Comparison of ENCODE assay signal across 1 cellular context in genomic region chr10:86775056-86775858, GRCh38.
TF ChIP-seq lines count a peak whose summit lies in the region.

No MANE protein-coding gene starts in this region.

TF ChIP-seq in HepG2, 621 proteins besides CTCF, POLR2A, EP300 and RAD21 (continued from another document and continues in another):
- TF ChIP-seq, protein P1, sequence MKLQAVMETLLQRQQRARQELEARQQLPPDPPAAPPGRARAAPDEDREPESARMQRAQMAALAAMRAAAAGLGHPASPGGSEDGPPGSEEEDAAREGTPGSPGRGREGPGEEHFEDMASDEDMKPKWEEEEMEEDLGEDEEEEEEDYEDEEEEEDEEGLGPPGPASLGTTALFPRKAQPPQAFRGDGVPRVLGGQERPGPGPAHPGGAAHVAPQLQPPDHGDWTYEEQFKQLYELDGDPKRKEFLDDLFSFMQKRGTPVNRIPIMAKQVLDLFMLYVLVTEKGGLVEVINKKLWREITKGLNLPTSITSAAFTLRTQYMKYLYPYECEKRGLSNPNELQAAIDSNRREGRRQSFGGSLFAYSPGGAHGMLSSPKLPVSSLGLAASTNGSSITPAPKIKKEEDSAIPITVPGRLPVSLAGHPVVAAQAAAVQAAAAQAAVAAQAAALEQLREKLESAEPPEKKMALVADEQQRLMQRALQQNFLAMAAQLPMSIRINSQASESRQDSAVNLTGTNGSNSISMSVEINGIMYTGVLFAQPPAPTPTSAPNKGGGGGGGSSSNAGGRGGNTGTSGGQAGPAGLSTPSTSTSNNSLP (IDR thresholded peaks at IDR 0.05; ENCODE audit: low read depth, low read length), result peak; percentile 82
- no peak for TF ChIP-seq TP53 (CRISPR knock-in tag; conservative IDR thresholded peaks at IDR 0.05)
- TF ChIP-seq GABPB1 (CRISPR knock-in tag; IDR thresholded peaks at IDR 0.05), result no peak
- TF ChIP-seq ZNF232 (CRISPR knock-in tag; IDR thresholded peaks at IDR 0.05; ENCODE audit: borderline replicate concordance), result no peak
- no peak for TF ChIP-seq AKNA (CRISPR knock-in tag; IDR thresholded peaks at IDR 0.05; ENCODE audit: borderline replicate concordance)
- TF ChIP-seq, protein P2, sequence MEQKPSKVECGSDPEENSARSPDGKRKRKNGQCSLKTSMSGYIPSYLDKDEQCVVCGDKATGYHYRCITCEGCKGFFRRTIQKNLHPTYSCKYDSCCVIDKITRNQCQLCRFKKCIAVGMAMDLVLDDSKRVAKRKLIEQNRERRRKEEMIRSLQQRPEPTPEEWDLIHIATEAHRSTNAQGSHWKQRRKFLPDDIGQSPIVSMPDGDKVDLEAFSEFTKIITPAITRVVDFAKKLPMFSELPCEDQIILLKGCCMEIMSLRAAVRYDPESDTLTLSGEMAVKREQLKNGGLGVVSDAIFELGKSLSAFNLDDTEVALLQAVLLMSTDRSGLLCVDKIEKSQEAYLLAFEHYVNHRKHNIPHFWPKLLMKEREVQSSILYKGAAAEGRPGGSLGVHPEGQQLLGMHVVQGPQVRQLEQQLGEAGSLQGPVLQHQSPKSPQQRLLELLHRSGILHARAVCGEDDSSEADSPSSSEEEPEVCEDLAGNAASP (CRISPR knock-in tag; IDR thresholded peaks at IDR 0.05; ENCODE audit: borderline replicate concordance), result peak; percentile 32; the same call in 1 of the 2 replicates
- no peak for TF ChIP-seq ZNF672 (CRISPR knock-in tag; IDR thresholded peaks at IDR 0.05)
- no peak for TF ChIP-seq ZMYM2 (CRISPR knock-in tag; IDR thresholded peaks at IDR 0.05)
- TF ChIP-seq ZNF574 (CRISPR knock-in tag; IDR thresholded peaks at IDR 0.05), result no peak
- TF ChIP-seq ZNF703 (CRISPR knock-in tag; IDR thresholded peaks at IDR 0.05; ENCODE audit: borderline replicate concordance), result no peak
- peak; percentile 85 for TF ChIP-seq ZNF331 (CRISPR knock-in tag; IDR thresholded peaks at IDR 0.05)
- TF ChIP-seq ZBTB43 (CRISPR knock-in tag; conservative IDR thresholded peaks at IDR 0.05), result no peak
- no peak for TF ChIP-seq PRMT3 (CRISPR knock-in tag; IDR thresholded peaks at IDR 0.05; ENCODE audit: borderline replicate concordance, low read depth)
- no peak for TF ChIP-seq RORA (CRISPR knock-in tag; IDR thresholded peaks at IDR 0.05)
- TF ChIP-seq NFKBIZ (CRISPR knock-in tag; IDR thresholded peaks at IDR 0.05), result no peak
- TF ChIP-seq, protein P3, sequence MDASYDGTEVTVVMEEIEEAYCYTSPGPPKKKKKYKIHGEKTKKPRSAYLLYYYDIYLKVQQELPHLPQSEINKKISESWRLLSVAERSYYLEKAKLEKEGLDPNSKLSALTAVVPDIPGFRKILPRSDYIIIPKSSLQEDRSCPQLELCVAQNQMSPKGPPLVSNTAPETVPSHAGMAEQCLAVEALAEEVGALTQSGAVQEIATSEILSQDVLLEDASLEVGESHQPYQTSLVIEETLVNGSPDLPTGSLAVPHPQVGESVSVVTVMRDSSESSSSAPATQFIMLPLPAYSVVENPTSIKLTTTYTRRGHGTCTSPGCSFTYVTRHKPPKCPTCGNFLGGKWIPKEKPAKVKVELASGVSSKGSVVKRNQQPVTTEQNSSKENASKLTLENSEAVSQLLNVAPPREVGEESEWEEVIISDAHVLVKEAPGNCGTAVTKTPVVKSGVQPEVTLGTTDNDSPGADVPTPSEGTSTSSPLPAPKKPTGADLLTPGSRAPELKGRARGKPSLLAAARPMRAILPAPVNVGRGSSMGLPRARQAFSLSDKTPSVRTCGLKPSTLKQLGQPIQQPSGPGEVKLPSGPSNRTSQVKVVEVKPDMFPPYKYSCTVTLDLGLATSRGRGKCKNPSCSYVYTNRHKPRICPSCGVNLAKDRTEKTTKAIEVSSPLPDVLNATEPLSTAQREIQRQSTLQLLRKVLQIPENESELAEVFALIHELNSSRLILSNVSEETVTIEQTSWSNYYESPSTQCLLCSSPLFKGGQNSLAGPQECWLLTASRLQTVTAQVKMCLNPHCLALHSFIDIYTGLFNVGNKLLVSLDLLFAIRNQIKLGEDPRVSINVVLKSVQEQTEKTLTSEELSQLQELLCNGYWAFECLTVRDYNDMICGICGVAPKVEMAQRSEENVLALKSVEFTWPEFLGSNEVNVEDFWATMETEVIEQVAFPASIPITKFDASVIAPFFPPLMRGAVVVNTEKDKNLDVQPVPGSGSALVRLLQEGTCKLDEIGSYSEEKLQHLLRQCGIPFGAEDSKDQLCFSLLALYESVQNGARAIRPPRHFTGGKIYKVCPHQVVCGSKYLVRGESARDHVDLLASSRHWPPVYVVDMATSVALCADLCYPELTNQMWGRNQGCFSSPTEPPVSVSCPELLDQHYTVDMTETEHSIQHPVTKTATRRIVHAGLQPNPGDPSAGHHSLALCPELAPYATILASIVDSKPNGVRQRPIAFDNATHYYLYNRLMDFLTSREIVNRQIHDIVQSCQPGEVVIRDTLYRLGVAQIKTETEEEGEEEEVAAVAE (CRISPR knock-in tag; IDR thresholded peaks at IDR 0.05; ENCODE audit: borderline replicate concordance), result 0 out of 2 replicates have a peak, but pooled peaks have one; percentile 24
- no peak; the same call in 1 of the 2 replicates for TF ChIP-seq HOMEZ (CRISPR knock-in tag; IDR thresholded peaks at IDR 0.05; ENCODE audit: low read depth)
- TF ChIP-seq MED8 (CRISPR knock-in tag; IDR thresholded peaks at IDR 0.05; ENCODE audit: insufficient replicate concordance), result no peak
- no peak for TF ChIP-seq TERF1 (CRISPR knock-in tag; IDR thresholded peaks at IDR 0.05)
- TF ChIP-seq PAWR (CRISPR knock-in tag; IDR thresholded peaks at IDR 0.05; ENCODE audit: borderline replicate concordance), result no peak
- TF ChIP-seq ZNF225 (CRISPR knock-in tag; IDR thresholded peaks at IDR 0.05), result no peak
- TF ChIP-seq MEIS1 (CRISPR knock-in tag; IDR thresholded peaks at IDR 0.05; ENCODE audit: borderline replicate concordance), result peak; percentile 98
- peak; percentile 87 for TF ChIP-seq RXRB (CRISPR knock-in tag; IDR thresholded peaks at IDR 0.05; ENCODE audit: borderline replicate concordance)
- TF ChIP-seq PAF1 (CRISPR knock-in tag; IDR thresholded peaks at IDR 0.05), result no peak
- TF ChIP-seq BRCA1 (CRISPR knock-in tag; IDR thresholded peaks at IDR 0.05), result no peak
- no peak for TF ChIP-seq ZNF160 (CRISPR knock-in tag; IDR thresholded peaks at IDR 0.05)
- TF ChIP-seq ZFP90 (CRISPR knock-in tag; IDR thresholded peaks at IDR 0.05; ENCODE audit: borderline replicate concordance), result no peak
- TF ChIP-seq CAMTA2 (CRISPR knock-in tag; IDR thresholded peaks at IDR 0.05; ENCODE audit: borderline replicate concordance), result no peak
- TF ChIP-seq ZFP37 (CRISPR knock-in tag; IDR thresholded peaks at IDR 0.05; ENCODE audit: borderline replicate concordance), result no peak
- no peak for TF ChIP-seq MYNN (CRISPR knock-in tag; IDR thresholded peaks at IDR 0.05; ENCODE audit: low read depth)
- TF ChIP-seq, protein P4, sequence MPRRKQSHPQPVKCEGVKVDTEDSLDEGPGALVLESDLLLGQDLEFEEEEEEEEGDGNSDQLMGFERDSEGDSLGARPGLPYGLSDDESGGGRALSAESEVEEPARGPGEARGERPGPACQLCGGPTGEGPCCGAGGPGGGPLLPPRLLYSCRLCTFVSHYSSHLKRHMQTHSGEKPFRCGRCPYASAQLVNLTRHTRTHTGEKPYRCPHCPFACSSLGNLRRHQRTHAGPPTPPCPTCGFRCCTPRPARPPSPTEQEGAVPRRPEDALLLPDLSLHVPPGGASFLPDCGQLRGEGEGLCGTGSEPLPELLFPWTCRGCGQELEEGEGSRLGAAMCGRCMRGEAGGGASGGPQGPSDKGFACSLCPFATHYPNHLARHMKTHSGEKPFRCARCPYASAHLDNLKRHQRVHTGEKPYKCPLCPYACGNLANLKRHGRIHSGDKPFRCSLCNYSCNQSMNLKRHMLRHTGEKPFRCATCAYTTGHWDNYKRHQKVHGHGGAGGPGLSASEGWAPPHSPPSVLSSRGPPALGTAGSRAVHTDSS (CRISPR knock-in tag; conservative IDR thresholded peaks at IDR 0.05), result no peak
